Comparison of ENCODE assay signal across 9 cellular contexts in the genomic region with DNA sequence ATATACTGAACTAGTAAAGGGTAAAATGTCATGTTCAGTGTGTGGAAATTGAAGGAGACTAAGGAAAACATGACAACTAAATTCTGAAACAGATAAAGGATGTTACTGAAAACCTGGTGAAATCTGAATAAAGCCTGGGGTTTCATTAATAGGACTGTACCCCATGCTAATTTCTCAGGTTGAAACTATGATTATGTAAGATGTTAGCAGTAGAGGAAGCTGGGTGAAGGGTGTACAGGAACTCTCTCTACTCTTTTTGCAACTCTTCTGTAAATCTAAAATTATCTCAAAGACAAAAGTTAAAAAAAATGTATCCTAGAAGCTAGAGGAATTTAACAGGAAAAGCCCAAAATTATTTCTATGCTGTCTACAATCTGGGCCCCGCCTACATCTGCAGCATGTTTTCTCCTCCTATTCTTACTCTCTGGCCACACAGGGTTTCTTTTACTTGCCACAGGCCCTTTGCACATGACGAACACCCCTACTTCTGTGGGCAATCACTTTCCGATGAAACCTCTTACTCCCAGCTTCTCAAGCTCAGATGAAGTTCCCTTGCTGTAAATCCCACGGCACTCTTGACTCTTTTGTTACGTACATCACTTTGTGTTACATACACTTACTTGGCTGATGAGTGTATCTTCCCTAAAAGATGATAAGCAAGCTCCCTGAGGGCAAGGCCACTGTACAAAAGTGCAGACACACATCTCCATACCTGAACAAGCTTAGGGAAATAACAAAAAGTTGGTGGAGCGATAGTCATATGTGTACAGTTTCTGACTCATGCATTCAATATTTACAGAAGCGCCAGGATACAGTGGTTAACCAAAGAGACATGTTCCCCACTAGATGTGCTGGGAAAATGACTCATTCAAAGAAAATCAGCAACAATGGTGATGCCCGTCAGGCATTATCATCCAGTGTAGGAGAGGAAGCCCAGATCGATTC. TPM values are rescaled to one million over a fixed set of nuclear protein-coding genes. Genes with fewer than 3 reads are reported as not detected.
DNase-seq lines count a peak whose midpoint lies in the region; ATAC-seq, FAIRE-seq and TF ChIP-seq lines count a peak whose summit lies in the region.
"Had no signal": no experiment of that assay in that cellular context is flagged by ENCODE, and none has a peak within 500 bp of the region (broad histone marks: within the 10 kb centered on the region; RNA-seq: fewer than 3 reads in every experiment).

No MANE protein-coding gene starts in this region.

- no peak overlapping the region for H2AFZ ChIP-seq in MM.1S (ENCODE audit: low read length)

- no peaks in the 10 kb centered on the region for H3K4me1 ChIP-seq in MM.1S (ENCODE audit: low read length)

- H3K79me2 ChIP-seq in MM.1S (ENCODE audit: low read length) = no peaks in the 10 kb centered on the region

- no peaks in the 10 kb centered on the region for H3F3A ChIP-seq in MM.1S (ENCODE audit: insufficient read depth, low read length)

- peak; percentile 42 for ATAC-seq in GM21423 (IDR thresholded peaks at IDR 0.05; ENCODE audit: unreplicated experiment)

- H3K9me2 ChIP-seq in MM.1S (replicated peaks; ENCODE audit: insufficient read depth, low read length) = no peaks in the 10 kb centered on the region

- no peak overlapping the region for H3K4me2 ChIP-seq in MM.1S (ENCODE audit: low read depth, low read length)

- no peaks in the 10 kb centered on the region for H3K9me3 ChIP-seq in MM.1S (replicated peaks; ENCODE audit: insufficient read depth, low read length)

- H3K27ac ChIP-seq in MM.1S (ENCODE audit: low read length) = no peak overlapping the region

- no peak overlapping the region for H3K9ac ChIP-seq in MM.1S (ENCODE audit: low read length)

- H3K27me3 ChIP-seq in MM.1S (replicated peaks; ENCODE audit: insufficient read depth, low read length) = no peaks in the 10 kb centered on the region

- no peaks in the 10 kb centered on the region for H4K20me1 ChIP-seq in MM.1S (ENCODE audit: insufficient read depth, low read length)

- no peak for TF ChIP-seq CTCF in AG04449 (IDR thresholded peaks at IDR 0.05; ENCODE audit: insufficient read depth, low read length, missing control alignments)
- no peak for TF ChIP-seq CTCF in epithelial cell of proximal tubule (conservative IDR thresholded peaks at IDR 0.05; ENCODE audit: low read depth, low read length)
- TF ChIP-seq CTCF in MM.1S (IDR thresholded peaks at IDR 0.05; ENCODE audit: low read length) = no peak

- H3K4me3 ChIP-seq in AG04449 (ENCODE audit: low read depth, low read length) (no peak overlapping the region), epithelial cell of proximal tubule (ENCODE audit: low read depth, low read length) (no peak overlapping the region), MM.1S (ENCODE audit: low read length) (no peak overlapping the region)

- no peaks in the 10 kb centered on the region for H3K36me3 ChIP-seq in MM.1S (replicated peaks; ENCODE audit: insufficient read depth, low read length)

- peak; percentile 86 for DNase-seq in AG04449 (ENCODE audit: low read depth, low spot score)
- peak; percentile 90 for DNase-seq in RCC 7860 (ENCODE audit: low spot score)
- DNase-seq in epithelial cell of proximal tubule (ENCODE audit: low read depth) = peak; percentile 90
- DNase-seq in frontal cortex (ENCODE audit: low spot score in 2 of 2) = no peak
- no peak for DNase-seq in hippocampal formation (lab: John Stamatoyannopoulos, UW)
- DNase-seq in NCI-H1092 (lab: John Stamatoyannopoulos, UW) = no peak
- DNase-seq in MM.1S = no peak

- POLR2A ChIA-PET in AG04449 (lab: Yijun Ruan, JAX) = interaction anchor here (0.6 to 1.8 kb wide), 4 partner anchors 11 to 15 kb away, joined by 4 to 14 read pairs (median 6); no protein-coding TSS in a partner anchor

- CTCF ChIA-PET in AG04449 (lab: Yijun Ruan, JAX) = interaction anchor here (0.7 to 1.6 kb wide), 4 partner anchors 17 to 140 kb away, joined by 3 to 6 read pairs (median 4); no protein-coding TSS in a partner anchor

- peak; percentile 90 for FAIRE-seq in RCC 7860 (lab: Jason Lieb, UNC)
- no peak for FAIRE-seq in frontal cortex (lab: Jason Lieb, UNC)
- FAIRE-seq: colon had no signal

RNA-seq across cellular contexts. Expression of gene RUBCNL, which starts 32.6 kb away (rescaled TPM):
- 0.29 TPM in 1 of 2 replicates, not detected in the other for total RNA-seq in epithelial cell of proximal tubule
- total RNA-seq in frontal cortex = 3.3 TPM

Comparison
In these comparisons a context has a peak if more than half of its experiments do, and no peak if none do; other contexts are left out.
1. DNase-seq: peak in AG04449 (single experiment), RCC 7860 (single experiment) and epithelial cell of proximal tubule (single experiment); none in frontal cortex (0 of 2), hippocampal formation (0 of 2), NCI-H1092 (single experiment) and MM.1S (single experiment).